ENCODE assay signal across 24 cellular contexts in the genomic region with DNA sequence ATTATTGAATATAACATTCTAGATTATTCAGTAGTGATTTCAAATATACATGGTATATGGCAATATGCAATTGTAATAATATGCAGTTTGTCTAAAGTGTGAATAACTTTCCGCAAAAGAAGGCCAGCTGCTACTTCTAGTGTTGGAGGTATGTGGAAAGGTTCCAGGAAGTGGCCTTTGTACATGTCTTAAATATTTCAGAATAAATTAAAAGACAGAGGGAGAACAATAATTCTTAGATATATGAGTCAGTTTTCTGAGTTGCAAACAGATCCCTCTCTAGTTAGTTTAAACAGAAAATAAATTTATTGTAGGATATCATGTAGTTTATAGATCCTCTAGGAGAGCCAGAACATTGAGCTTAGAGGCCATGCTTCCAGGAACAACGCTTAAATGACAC.
A peak's percentile ranks its signal among the peaks of the same experiment; 100 is the strongest.
DNase-seq lines count a peak whose midpoint lies in the region; TF ChIP-seq lines count a peak whose summit lies in the region.
"Had no signal": no experiment of that assay in that cellular context is flagged by ENCODE, and none has a peak within 500 bp of the region (broad histone marks: within the 10 kb centered on the region; RNA-seq: fewer than 3 reads in every experiment).

No MANE protein-coding gene starts in this region.

- no peak for TF ChIP-seq CTCF in fibroblast of pulmonary artery (IDR thresholded peaks at IDR 0.05; ENCODE audit: low read length, missing control alignments)
- TF ChIP-seq CTCF in colonic mucosa (IDR thresholded peaks at IDR 0.05): no peak
- no peak for TF ChIP-seq CTCF in MCF 10A (IDR thresholded peaks at IDR 0.05; ENCODE audit: unreplicated experiment)

- H3K27me3 ChIP-seq in adipocyte (replicated peaks; ENCODE audit: control insufficient read depth, insufficient read depth, low read length): no peaks in the 10 kb centered on the region
- H3K27me3 ChIP-seq in effector memory CD4-positive, alpha-beta T cell (replicated peaks; ENCODE audit: control insufficient read depth, insufficient read depth, low read length, poor library complexity, severe bottlenecking): no peaks in the 10 kb centered on the region
- no peaks in the 10 kb centered on the region for H3K27me3 ChIP-seq in colonic mucosa
- H3K27me3 ChIP-seq: cardiac muscle cell, esophagus muscularis mucosa had no signal

- no TSS peak for BruUV-seq in MCF 10A (replicated peaks; lab: Mats Ljungman, UMichigan)

- H3K9ac ChIP-seq in adipocyte (ENCODE audit: low read length) (no peak overlapping the region), colonic mucosa (ENCODE audit: low read depth in 2 of 2, low read length in 2 of 2) (no peak overlapping the region)

- POLR2A ChIA-PET in MCF 10A (lab: Yijun Ruan, JAX): interaction anchor here (1.1 kb wide), 1 partner anchor 216 kb away, joined by 3 read pairs; no protein-coding TSS in a partner anchor

- H3K27ac Mint-ChIP-seq in MCF 10A (ENCODE audit: low read depth, unreplicated experiment): no peak overlapping the region
- H3K27ac Mint-ChIP-seq: GM23338; IgD-negative memory B cell; stimulated activated effector memory CD8-positive, alpha-beta T cell treated with anti-CD3 and anti-CD28 coated beads, Interleukin-12 subunit alpha, Interleukin-12 subunit beta, amount 100 ng/mL, for 72 hours; T-cell had no signal

- H3K4me3 ChIP-seq in adipocyte (ENCODE audit: low read length): no peak overlapping the region
- H3K4me3 ChIP-seq in fibroblast of pulmonary artery (replicated peaks; ENCODE audit: low read depth, low read length): no peak overlapping the region
- H3K4me3 ChIP-seq in effector memory CD4-positive, alpha-beta T cell (ENCODE audit: insufficient read depth, low read depth, low read length, poor library complexity, severe bottlenecking): no peak overlapping the region
- no peak overlapping the region for H3K4me3 ChIP-seq in colonic mucosa
- H3K4me3 ChIP-seq: cardiac muscle cell, esophagus muscularis mucosa, GM23338 had no signal

- DNase-seq in GM04503 (ENCODE audit: low read depth): peak; percentile 53
- DNase-seq in adipocyte (ENCODE audit: low read depth): peak; percentile 70
- peak; percentile 70 for DNase-seq in fibroblast of pulmonary artery (ENCODE audit: low read depth)
- peak; percentile 60 for DNase-seq in renal cortical epithelial cell (ENCODE audit: low read depth)
- DNase-seq in effector memory CD4-positive, alpha-beta T cell: no peak
- DNase-seq in colonic mucosa: no peak
- DNase-seq in stimulated activated naive CD4-positive, alpha-beta T cell (lab: John Stamatoyannopoulos, UW): no peak
- DNase-seq in MCF 10A (ENCODE audit: unreplicated experiment): no peak
- DNase-seq: activated CD4-positive, alpha-beta T cell treated with anti-CD3 and anti-CD28 coated beads, Interleukin-2, amount 50 U/mL, for 4 hours; activated naive CD4-positive, alpha-beta T cell treated with anti-CD3 and anti-CD28 coated beads, Interleukin-2, amount 50 U/mL, for 16 hours; activated T-cell treated with anti-CD3 and anti-CD28 coated beads for 4 hours; C1 segment of cervical spinal cord; effector CD4-positive, alpha-beta T cell; GF-D8; hypothalamus; NCI-H2029; NCI-H446 treated with DMSO at 0.1 percent for 48 hours; T-cell had no signal

- no peaks in the 10 kb centered on the region for H3K9me3 ChIP-seq in adipocyte (ENCODE audit: control insufficient read depth, low read length)
- H3K9me3 ChIP-seq in effector memory CD4-positive, alpha-beta T cell (ENCODE audit: control insufficient read depth, low read length): no peaks in the 10 kb centered on the region
- H3K9me3 ChIP-seq in colonic mucosa: no peaks in the 10 kb centered on the region
- H3K9me3 ChIP-seq: esophagus muscularis mucosa had no signal

- H3K4me1 ChIP-seq in adipocyte (ENCODE audit: control insufficient read depth, insufficient read depth, low read length) (peaks cover 27% of the 10 kb centered on the region), colonic mucosa (no peaks in the 10 kb centered on the region)
- H3K4me1 ChIP-seq in effector memory CD4-positive, alpha-beta T cell (ENCODE audit: control insufficient read depth, insufficient read depth, low read length, poor library complexity, severe bottlenecking): no peaks in the 10 kb centered on the region

- no peak overlapping the region for H3K4me3 Mint-ChIP-seq in MCF 10A (ENCODE audit: unreplicated experiment)
- H3K4me3 Mint-ChIP-seq: GM23338; IgD-negative memory B cell; stimulated activated effector memory CD8-positive, alpha-beta T cell treated with anti-CD3 and anti-CD28 coated beads, Interleukin-12 subunit alpha, Interleukin-12 subunit beta, amount 100 ng/mL, for 72 hours; T-cell had no signal

- H3K27me3 Mint-ChIP-seq in MCF 10A (ENCODE audit: insufficient read depth, unreplicated experiment): no peaks in the 10 kb centered on the region
- H3K27me3 Mint-ChIP-seq: IgD-negative memory B cell had no signal

- H3K9me3 Mint-ChIP-seq in MCF 10A (ENCODE audit: unreplicated experiment): no peaks in the 10 kb centered on the region
- H3K9me3 Mint-ChIP-seq: GM23338; IgD-negative memory B cell; stimulated activated effector memory CD8-positive, alpha-beta T cell treated with anti-CD3 and anti-CD28 coated beads, Interleukin-12 subunit alpha, Interleukin-12 subunit beta, amount 100 ng/mL, for 72 hours; T-cell had no signal

- intact Hi-C loops in colonic mucosa (cut with DNase I) (no loop called here), MCF 10A (cut with micrococcal nuclease) (no loop called here)

- H3K36me3 Mint-ChIP-seq in MCF 10A (ENCODE audit: insufficient read depth, unreplicated experiment): no peaks in the 10 kb centered on the region
- H3K36me3 Mint-ChIP-seq: stimulated activated effector memory CD8-positive, alpha-beta T cell treated with anti-CD3 and anti-CD28 coated beads, Interleukin-12 subunit alpha, Interleukin-12 subunit beta, amount 100 ng/mL, for 72 hours; T-cell had no signal

- H3K4me1 Mint-ChIP-seq in MCF 10A (ENCODE audit: insufficient read depth, unreplicated experiment): peaks cover 13% of the 10 kb centered on the region
- H3K4me1 Mint-ChIP-seq: T-cell had no signal

- H3K36me3 ChIP-seq in adipocyte (ENCODE audit: control insufficient read depth, insufficient read depth, low read length, severe bottlenecking) (no peaks in the 10 kb centered on the region), colonic mucosa (no peaks in the 10 kb centered on the region)
- no peaks in the 10 kb centered on the region for H3K36me3 ChIP-seq in effector memory CD4-positive, alpha-beta T cell (ENCODE audit: control insufficient read depth, insufficient read depth, low read length)
- H3K36me3 ChIP-seq: cardiac muscle cell, esophagus muscularis mucosa had no signal

- CTCF ChIA-PET in MCF 10A (lab: Yijun Ruan, JAX): no interaction called here

- H3K27ac ChIP-seq in effector memory CD4-positive, alpha-beta T cell (ENCODE audit: insufficient read depth, low read length, poor library complexity, severe bottlenecking): no peak overlapping the region
- H3K27ac ChIP-seq in colonic mucosa: no peak overlapping the region
- H3K27ac ChIP-seq: cardiac muscle cell, esophagus muscularis mucosa, VCaP had no signal

Comparison
In these comparisons a context has a peak if more than half of its experiments do, and no peak if none do; other contexts are left out.
1. DNase-seq: peak in GM04503 (single experiment), adipocyte (single experiment), fibroblast of pulmonary artery (single experiment) and renal cortical epithelial cell (single experiment); none in effector memory CD4-positive, alpha-beta T cell (0 of 3), colonic mucosa (single experiment), stimulated activated naive CD4-positive, alpha-beta T cell (0 of 6) and MCF 10A (single experiment).